1 cellular context compared by ENCODE assay signal in the genomic region with DNA sequence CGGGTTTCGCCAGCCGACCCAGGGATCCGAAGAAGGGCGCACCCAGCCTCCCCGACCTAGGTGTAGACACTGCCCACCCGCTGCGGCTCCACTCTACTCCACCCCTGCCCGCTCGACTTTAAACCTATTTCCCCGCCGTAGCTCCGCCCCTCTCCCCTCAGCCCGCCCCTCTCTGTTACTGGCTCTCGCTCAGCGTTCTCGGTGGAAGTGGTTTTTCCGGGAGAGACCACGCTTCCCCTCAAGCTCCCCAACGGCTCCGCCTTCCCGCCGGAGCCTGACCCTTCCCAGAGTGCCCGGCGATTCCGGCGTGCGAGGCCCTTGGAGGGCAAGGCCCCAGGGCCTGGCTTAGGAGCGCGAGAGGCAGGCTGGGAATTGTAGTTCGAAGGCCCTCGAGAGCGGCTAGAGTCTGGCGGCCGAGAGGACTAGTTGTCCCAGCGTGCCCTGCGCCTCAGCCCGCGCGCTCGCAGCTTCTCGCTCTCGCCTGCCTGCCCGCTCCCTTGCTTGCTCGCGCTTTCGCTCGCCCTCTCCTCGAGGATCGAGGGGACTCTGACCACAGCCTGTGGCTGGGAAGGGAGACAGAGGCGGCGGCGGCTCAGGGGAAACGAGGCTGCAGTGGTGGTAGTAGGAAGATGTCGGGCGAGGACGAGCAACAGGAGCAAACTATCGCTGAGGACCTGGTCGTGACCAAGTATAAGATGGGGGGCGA.
TF ChIP-seq lines count a peak whose summit lies in the region.

Gene PA2G4, plus strand, starts transcription at position 451 of the 706 bp plus-strand sequence. Its CDS starts 179 bp downstream, at position 630.

TF ChIP-seq in HepG2, 621 proteins besides CTCF, POLR2A, EP300 and RAD21 (continued from another document and continues in another):
- TF ChIP-seq, protein P1, sequence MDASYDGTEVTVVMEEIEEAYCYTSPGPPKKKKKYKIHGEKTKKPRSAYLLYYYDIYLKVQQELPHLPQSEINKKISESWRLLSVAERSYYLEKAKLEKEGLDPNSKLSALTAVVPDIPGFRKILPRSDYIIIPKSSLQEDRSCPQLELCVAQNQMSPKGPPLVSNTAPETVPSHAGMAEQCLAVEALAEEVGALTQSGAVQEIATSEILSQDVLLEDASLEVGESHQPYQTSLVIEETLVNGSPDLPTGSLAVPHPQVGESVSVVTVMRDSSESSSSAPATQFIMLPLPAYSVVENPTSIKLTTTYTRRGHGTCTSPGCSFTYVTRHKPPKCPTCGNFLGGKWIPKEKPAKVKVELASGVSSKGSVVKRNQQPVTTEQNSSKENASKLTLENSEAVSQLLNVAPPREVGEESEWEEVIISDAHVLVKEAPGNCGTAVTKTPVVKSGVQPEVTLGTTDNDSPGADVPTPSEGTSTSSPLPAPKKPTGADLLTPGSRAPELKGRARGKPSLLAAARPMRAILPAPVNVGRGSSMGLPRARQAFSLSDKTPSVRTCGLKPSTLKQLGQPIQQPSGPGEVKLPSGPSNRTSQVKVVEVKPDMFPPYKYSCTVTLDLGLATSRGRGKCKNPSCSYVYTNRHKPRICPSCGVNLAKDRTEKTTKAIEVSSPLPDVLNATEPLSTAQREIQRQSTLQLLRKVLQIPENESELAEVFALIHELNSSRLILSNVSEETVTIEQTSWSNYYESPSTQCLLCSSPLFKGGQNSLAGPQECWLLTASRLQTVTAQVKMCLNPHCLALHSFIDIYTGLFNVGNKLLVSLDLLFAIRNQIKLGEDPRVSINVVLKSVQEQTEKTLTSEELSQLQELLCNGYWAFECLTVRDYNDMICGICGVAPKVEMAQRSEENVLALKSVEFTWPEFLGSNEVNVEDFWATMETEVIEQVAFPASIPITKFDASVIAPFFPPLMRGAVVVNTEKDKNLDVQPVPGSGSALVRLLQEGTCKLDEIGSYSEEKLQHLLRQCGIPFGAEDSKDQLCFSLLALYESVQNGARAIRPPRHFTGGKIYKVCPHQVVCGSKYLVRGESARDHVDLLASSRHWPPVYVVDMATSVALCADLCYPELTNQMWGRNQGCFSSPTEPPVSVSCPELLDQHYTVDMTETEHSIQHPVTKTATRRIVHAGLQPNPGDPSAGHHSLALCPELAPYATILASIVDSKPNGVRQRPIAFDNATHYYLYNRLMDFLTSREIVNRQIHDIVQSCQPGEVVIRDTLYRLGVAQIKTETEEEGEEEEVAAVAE (CRISPR knock-in tag; IDR thresholded peaks at IDR 0.05; ENCODE audit: borderline replicate concordance), result peak; percentile 81; the same call in 1 of the 2 replicates
- peak; percentile 95 for TF ChIP-seq RBM22 (optimal IDR thresholded peaks at IDR 0.05; ENCODE audit: low read length)
- TF ChIP-seq ZNF510 (CRISPR knock-in tag; IDR thresholded peaks at IDR 0.05; ENCODE audit: low read depth), result peak; percentile 87; the same call in 1 of the 2 replicates
- TF ChIP-seq IKZF4 (CRISPR knock-in tag; IDR thresholded peaks at IDR 0.05; ENCODE audit: borderline replicate concordance, low read depth, not compliant biosample characterization), result no peak
- no peak for TF ChIP-seq DNMT3B (CRISPR knock-in tag; conservative IDR thresholded peaks at IDR 0.05)
- TF ChIP-seq, protein P2, sequence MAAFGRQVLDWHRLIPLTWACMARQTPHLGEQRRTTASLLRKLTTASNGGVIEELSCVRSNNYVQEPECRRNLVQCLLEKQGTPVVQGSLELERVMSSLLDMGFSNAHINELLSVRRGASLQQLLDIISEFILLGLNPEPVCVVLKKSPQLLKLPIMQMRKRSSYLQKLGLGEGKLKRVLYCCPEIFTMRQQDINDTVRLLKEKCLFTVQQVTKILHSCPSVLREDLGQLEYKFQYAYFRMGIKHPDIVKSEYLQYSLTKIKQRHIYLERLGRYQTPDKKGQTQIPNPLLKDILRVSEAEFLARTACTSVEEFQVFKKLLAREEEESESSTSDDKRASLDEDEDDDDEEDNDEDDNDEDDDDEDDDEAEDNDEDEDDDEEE (CRISPR knock-in tag; IDR thresholded peaks at IDR 0.05), result peak; percentile 92
- TF ChIP-seq, protein P3, sequence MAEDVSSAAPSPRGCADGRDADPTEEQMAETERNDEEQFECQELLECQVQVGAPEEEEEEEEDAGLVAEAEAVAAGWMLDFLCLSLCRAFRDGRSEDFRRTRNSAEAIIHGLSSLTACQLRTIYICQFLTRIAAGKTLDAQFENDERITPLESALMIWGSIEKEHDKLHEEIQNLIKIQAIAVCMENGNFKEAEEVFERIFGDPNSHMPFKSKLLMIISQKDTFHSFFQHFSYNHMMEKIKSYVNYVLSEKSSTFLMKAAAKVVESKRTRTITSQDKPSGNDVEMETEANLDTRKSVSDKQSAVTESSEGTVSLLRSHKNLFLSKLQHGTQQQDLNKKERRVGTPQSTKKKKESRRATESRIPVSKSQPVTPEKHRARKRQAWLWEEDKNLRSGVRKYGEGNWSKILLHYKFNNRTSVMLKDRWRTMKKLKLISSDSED (CRISPR knock-in tag; IDR thresholded peaks at IDR 0.05), result no peak
- TF ChIP-seq ZBTB38 (CRISPR knock-in tag; IDR thresholded peaks at IDR 0.05), result peak; percentile 73
- no peak for TF ChIP-seq ZNF782 (CRISPR knock-in tag; IDR thresholded peaks at IDR 0.05; ENCODE audit: borderline replicate concordance)
- TF ChIP-seq RARG (CRISPR knock-in tag; IDR thresholded peaks at IDR 0.05; ENCODE audit: low read depth), result no peak
- peak; percentile 81 for TF ChIP-seq SNAPC5 (CRISPR knock-in tag; IDR thresholded peaks at IDR 0.05; ENCODE audit: borderline replicate concordance)
- TF ChIP-seq, protein P4, sequence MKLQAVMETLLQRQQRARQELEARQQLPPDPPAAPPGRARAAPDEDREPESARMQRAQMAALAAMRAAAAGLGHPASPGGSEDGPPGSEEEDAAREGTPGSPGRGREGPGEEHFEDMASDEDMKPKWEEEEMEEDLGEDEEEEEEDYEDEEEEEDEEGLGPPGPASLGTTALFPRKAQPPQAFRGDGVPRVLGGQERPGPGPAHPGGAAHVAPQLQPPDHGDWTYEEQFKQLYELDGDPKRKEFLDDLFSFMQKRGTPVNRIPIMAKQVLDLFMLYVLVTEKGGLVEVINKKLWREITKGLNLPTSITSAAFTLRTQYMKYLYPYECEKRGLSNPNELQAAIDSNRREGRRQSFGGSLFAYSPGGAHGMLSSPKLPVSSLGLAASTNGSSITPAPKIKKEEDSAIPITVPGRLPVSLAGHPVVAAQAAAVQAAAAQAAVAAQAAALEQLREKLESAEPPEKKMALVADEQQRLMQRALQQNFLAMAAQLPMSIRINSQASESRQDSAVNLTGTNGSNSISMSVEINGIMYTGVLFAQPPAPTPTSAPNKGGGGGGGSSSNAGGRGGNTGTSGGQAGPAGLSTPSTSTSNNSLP (IDR thresholded peaks at IDR 0.05; ENCODE audit: low read depth, low read length), result no peak
- TF ChIP-seq MBNL3 (CRISPR knock-in tag; conservative IDR thresholded peaks at IDR 0.05), result no peak
- TF ChIP-seq KDM6A (CRISPR knock-in tag; IDR thresholded peaks at IDR 0.05; ENCODE audit: low read depth), result no peak
- peak; percentile 91 for TF ChIP-seq SRSF4 (IDR thresholded peaks at IDR 0.05; ENCODE audit: low read depth, low read length, poor library complexity, severe bottlenecking)
- TF ChIP-seq PBX2 (CRISPR knock-in tag; IDR thresholded peaks at IDR 0.05), result no peak
- TF ChIP-seq HOXA5 (CRISPR knock-in tag; IDR thresholded peaks at IDR 0.05), result peak; percentile 76
- TF ChIP-seq NFYC (CRISPR knock-in tag; IDR thresholded peaks at IDR 0.05), result peak; percentile 69
- peak; percentile 73 for TF ChIP-seq YY1 (IDR thresholded peaks at IDR 0.05; ENCODE audit: insufficient read depth, insufficient replicate concordance, low read depth, low read length)
- TF ChIP-seq, protein P5, sequence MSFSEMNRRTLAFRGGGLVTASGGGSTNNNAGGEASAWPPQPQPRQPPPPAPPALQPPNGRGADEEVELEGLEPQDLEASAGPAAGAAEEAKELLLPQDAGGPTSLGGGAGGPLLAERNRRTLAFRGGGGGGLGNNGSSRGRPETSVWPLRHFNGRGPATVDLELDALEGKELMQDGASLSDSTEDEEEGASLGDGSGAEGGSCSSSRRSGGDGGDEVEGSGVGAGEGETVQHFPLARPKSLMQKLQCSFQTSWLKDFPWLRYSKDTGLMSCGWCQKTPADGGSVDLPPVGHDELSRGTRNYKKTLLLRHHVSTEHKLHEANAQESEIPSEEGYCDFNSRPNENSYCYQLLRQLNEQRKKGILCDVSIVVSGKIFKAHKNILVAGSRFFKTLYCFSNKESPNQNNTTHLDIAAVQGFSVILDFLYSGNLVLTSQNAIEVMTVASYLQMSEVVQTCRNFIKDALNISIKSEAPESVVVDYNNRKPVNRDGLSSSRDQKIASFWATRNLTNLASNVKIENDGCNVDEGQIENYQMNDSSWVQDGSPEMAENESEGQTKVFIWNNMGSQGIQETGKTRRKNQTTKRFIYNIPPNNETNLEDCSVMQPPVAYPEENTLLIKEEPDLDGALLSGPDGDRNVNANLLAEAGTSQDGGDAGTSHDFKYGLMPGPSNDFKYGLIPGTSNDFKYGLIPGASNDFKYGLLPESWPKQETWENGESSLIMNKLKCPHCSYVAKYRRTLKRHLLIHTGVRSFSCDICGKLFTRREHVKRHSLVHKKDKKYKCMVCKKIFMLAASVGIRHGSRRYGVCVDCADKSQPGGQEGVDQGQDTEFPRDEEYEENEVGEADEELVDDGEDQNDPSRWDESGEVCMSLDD (CRISPR knock-in tag; IDR thresholded peaks at IDR 0.05; ENCODE audit: borderline replicate concordance), result no peak
- 0 out of 2 replicates have a peak, but pooled peaks have one; percentile 28 for TF ChIP-seq STAT5B (CRISPR knock-in tag; IDR thresholded peaks at IDR 0.05)
- TF ChIP-seq IRX3 (CRISPR knock-in tag; IDR thresholded peaks at IDR 0.05; ENCODE audit: borderline replicate concordance, low read depth), result 0 out of 2 replicates have a peak, but pooled peaks have one; percentile 25
- peak; percentile 54; the same call in 1 of the 2 replicates for TF ChIP-seq HOXD1 (CRISPR knock-in tag; IDR thresholded peaks at IDR 0.05)
- no peak for TF ChIP-seq SOX6 (IDR thresholded peaks at IDR 0.05)
- TF ChIP-seq SOX6 (CRISPR knock-in tag; IDR thresholded peaks at IDR 0.05), result peak; percentile 80
- TF ChIP-seq PRDM4 (CRISPR knock-in tag; IDR thresholded peaks at IDR 0.05; ENCODE audit: borderline replicate concordance), result 0 out of 2 replicates have a peak, but pooled peaks have one; percentile 16
- no peak for TF ChIP-seq ZNF660 (CRISPR knock-in tag; IDR thresholded peaks at IDR 0.05; ENCODE audit: borderline replicate concordance, low read depth)
- peak; percentile 99 for TF ChIP-seq THAP11 (CRISPR knock-in tag; IDR thresholded peaks at IDR 0.05)
- TF ChIP-seq TAF1 (CRISPR knock-in tag; IDR thresholded peaks at IDR 0.05), result peak; percentile 88
- peak; percentile 93 for TF ChIP-seq DMAP1 (CRISPR knock-in tag; IDR thresholded peaks at IDR 0.05)
- TF ChIP-seq GATAD1 (CRISPR knock-in tag; IDR thresholded peaks at IDR 0.05), result peak; percentile 90
- TF ChIP-seq PREB (CRISPR knock-in tag; IDR thresholded peaks at IDR 0.05), result no peak
- TF ChIP-seq ATF5 (CRISPR knock-in tag; IDR thresholded peaks at IDR 0.05; ENCODE audit: low read depth), result peak; percentile 52; the same call in 1 of the 2 replicates
- TF ChIP-seq ZNF235 (CRISPR knock-in tag; IDR thresholded peaks at IDR 0.05; ENCODE audit: borderline replicate concordance), result no peak
- TF ChIP-seq, protein P6, sequence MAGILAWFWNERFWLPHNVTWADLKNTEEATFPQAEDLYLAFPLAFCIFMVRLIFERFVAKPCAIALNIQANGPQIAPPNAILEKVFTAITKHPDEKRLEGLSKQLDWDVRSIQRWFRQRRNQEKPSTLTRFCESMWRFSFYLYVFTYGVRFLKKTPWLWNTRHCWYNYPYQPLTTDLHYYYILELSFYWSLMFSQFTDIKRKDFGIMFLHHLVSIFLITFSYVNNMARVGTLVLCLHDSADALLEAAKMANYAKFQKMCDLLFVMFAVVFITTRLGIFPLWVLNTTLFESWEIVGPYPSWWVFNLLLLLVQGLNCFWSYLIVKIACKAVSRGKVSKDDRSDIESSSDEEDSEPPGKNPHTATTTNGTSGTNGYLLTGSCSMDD (CRISPR knock-in tag; IDR thresholded peaks at IDR 0.05), result no peak
- no peak; the same call in 1 of the 2 replicates for TF ChIP-seq ZKSCAN1 (IDR thresholded peaks at IDR 0.05; ENCODE audit: low read length)
- TF ChIP-seq DRAP1 (CRISPR knock-in tag; IDR thresholded peaks at IDR 0.05), result peak; percentile 99
